15 cellular contexts compared by ENCODE assay signal in genomic region chr4:3250956-3251690, GRCh38. TPM values are rescaled to one million over a fixed set of nuclear protein-coding genes. Genes with fewer than 3 reads are reported as not detected.
DNase-seq lines count a peak whose midpoint lies in the region; ATAC-seq and TF ChIP-seq lines count a peak whose summit lies in the region.
"Had no signal": no experiment of that assay in that cellular context is flagged by ENCODE, and none has a peak within 500 bp of the region (broad histone marks: within the 10 kb centered on the region; RNA-seq: fewer than 3 reads in every experiment).

No MANE protein-coding gene starts in this region.

- 89% methylated on average over 4 of the region's 19 CpGs for whole genome bisulfite sequencing in right lobe of liver (ENCODE audit: insufficient coverage, low coverage, low lambda C conversion rate, missing lambda C conversion rate)

- intact Hi-C loops in right lobe of liver (cut with DNase I): no loop called here

- H3K4me2 ChIP-seq in GM23338: no peak overlapping the region
- H3K4me2 ChIP-seq: neural progenitor cell had no signal

- no peaks in the 10 kb centered on the region; the same call in 2 of the 3 replicates for H3K9me3 Mint-ChIP-seq in GM23338
- no peaks in the 10 kb centered on the region for H3K9me3 Mint-ChIP-seq in activated T-helper 17 cell treated with anti-CD3 and anti-CD28 coated beads, Interleukin-2, amount 50 U/mL, for 72 hours
- H3K9me3 Mint-ChIP-seq: neural progenitor cell had no signal

- H3K27me3 ChIP-seq in GM23338 (ENCODE audit: insufficient read depth) (no peaks in the 10 kb centered on the region), right lobe of liver (no peaks in the 10 kb centered on the region)
- H3K27me3 ChIP-seq: ascending aorta, neural progenitor cell had no signal

- no peak overlapping the region for H3K4me3 Mint-ChIP-seq in GM23338
- H3K4me3 Mint-ChIP-seq in activated T-helper 17 cell treated with anti-CD3 and anti-CD28 coated beads, Interleukin-2, amount 50 U/mL, for 72 hours: no peak overlapping the region
- H3K4me3 Mint-ChIP-seq: neural progenitor cell had no signal

- TF ChIP-seq POLR2A in right lobe of liver (IDR thresholded peaks at IDR 0.05): no peak

- H3K4me3 ChIP-seq in GM23338 (no peak overlapping the region), right lobe of liver (no peak overlapping the region)
- H3K4me3 ChIP-seq: ascending aorta, neural progenitor cell, thoracic aorta had no signal

- TF ChIP-seq CTCF in GM23338 (conservative IDR thresholded peaks at IDR 0.05; ENCODE audit: low read depth in 2 of 2) (no peak), right lobe of liver (IDR thresholded peaks at IDR 0.05) (no peak)

- H3K27me3 Mint-ChIP-seq in GM23338 (ENCODE audit: insufficient read depth, low read depth, poor library complexity): no peaks in the 10 kb centered on the region
- no peaks in the 10 kb centered on the region for H3K27me3 Mint-ChIP-seq in activated T-helper 17 cell treated with anti-CD3 and anti-CD28 coated beads, Interleukin-2, amount 50 U/mL, for 72 hours

- H3K27ac ChIP-seq in GM23338 (ENCODE audit: low read depth) (no peak overlapping the region), right lobe of liver (no peak overlapping the region)
- H3K27ac ChIP-seq: ascending aorta, epithelial cell of prostate, neural progenitor cell, thoracic aorta had no signal

- H3K36me3 ChIP-seq in GM23338 (ENCODE audit: insufficient read depth) (no peaks in the 10 kb centered on the region), right lobe of liver (no peaks in the 10 kb centered on the region)
- H3K36me3 ChIP-seq: neural progenitor cell, thoracic aorta had no signal

- peak; percentile 24 for ATAC-seq in GM23338
- ATAC-seq in activated T-helper 17 cell treated with anti-CD3 and anti-CD28 coated beads, Interleukin-2, amount 50 U/mL, for 72 hours (replicated peaks): peak; percentile 78
- ATAC-seq in right lobe of liver: no peak
- ATAC-seq in HG03565 (IDR thresholded peaks at IDR 0.05; ENCODE audit: unreplicated experiment): no peak
- ATAC-seq in GM21360 (IDR thresholded peaks at IDR 0.05; ENCODE audit: unreplicated experiment): no peak

- 0 out of 2 replicates have a peak overlapping the region, but pooled peaks have one; percentile 52 for H2AFZ ChIP-seq in GM23338
- H2AFZ ChIP-seq: neural progenitor cell had no signal

- H3F3A ChIP-seq in GM23338 (replicated peaks; ENCODE audit: low read depth): no peaks in the 10 kb centered on the region

- no peaks in the 10 kb centered on the region for H3K79me2 ChIP-seq in GM23338 (replicated peaks; ENCODE audit: insufficient read depth)

- H3K4me1 Mint-ChIP-seq in GM23338: peaks cover 6% of the 10 kb centered on the region; the same call in 2 of the 3 replicates
- H3K4me1 Mint-ChIP-seq in activated T-helper 17 cell treated with anti-CD3 and anti-CD28 coated beads, Interleukin-2, amount 50 U/mL, for 72 hours: no peaks in the 10 kb centered on the region

- H4K20me1 ChIP-seq in GM23338 (replicated peaks; ENCODE audit: insufficient read depth): no peaks in the 10 kb centered on the region

- H3K4me1 ChIP-seq in GM23338 (ENCODE audit: insufficient read depth) (no peaks in the 10 kb centered on the region), right lobe of liver (no peaks in the 10 kb centered on the region)
- H3K4me1 ChIP-seq: ascending aorta, neural progenitor cell had no signal

- no peaks in the 10 kb centered on the region for H3K9me3 ChIP-seq in right lobe of liver
- H3K9me3 ChIP-seq: ascending aorta, thoracic aorta had no signal

- DNase-seq in A172 (ENCODE audit: low spot score) (peak; percentile 44), GM23338 (ENCODE audit: low spot score) (peak; percentile 25), right lobe of liver (peak in 2 of 3 donors; percentile 14 to 44), GF-D8 (lab: John Stamatoyannopoulos, UW) (no peak), pons (ENCODE audit: low spot score) (no peak)
- DNase-seq: activated CD4-positive, alpha-beta T cell treated with anti-CD3 and anti-CD28 coated beads, Interleukin-2, amount 50 U/mL, for 48 hours; NCI-H82; SW 1271 had no signal

- H3K9me2 ChIP-seq in GM23338 (ENCODE audit: insufficient read depth): no peaks in the 10 kb centered on the region

- no peak overlapping the region for H3K27ac Mint-ChIP-seq in GM23338
- H3K27ac Mint-ChIP-seq in activated T-helper 17 cell treated with anti-CD3 and anti-CD28 coated beads, Interleukin-2, amount 50 U/mL, for 72 hours: no peak overlapping the region

- H3K36me3 Mint-ChIP-seq in GM23338 (ENCODE audit: low read depth): no peaks in the 10 kb centered on the region; the same call in 2 of the 3 replicates
- H3K36me3 Mint-ChIP-seq in activated T-helper 17 cell treated with anti-CD3 and anti-CD28 coated beads, Interleukin-2, amount 50 U/mL, for 72 hours (ENCODE audit: low read depth): no peaks in the 10 kb centered on the region
- H3K36me3 Mint-ChIP-seq: neural progenitor cell had no signal

TF ChIP-seq in GM23338, 12 proteins besides CTCF, POLR2A, EP300 and RAD21 (continues in another document):
- TF ChIP-seq CREB1 (CRISPR knock-in tag; IDR thresholded peaks at IDR 0.05; ENCODE audit: low read depth) (no peak), ZNF462 (CRISPR knock-in tag; IDR thresholded peaks at IDR 0.05) (no peak), EZH2phosphoT487 (IDR thresholded peaks at IDR 0.05; ENCODE audit: unreplicated experiment) (no peak), NANOG (IDR thresholded peaks at IDR 0.05; ENCODE audit: borderline replicate concordance) (no peak), ZNF331 (CRISPR knock-in tag; IDR thresholded peaks at IDR 0.05; ENCODE audit: low read depth) (no peak)

RNA-seq across cellular contexts. Expression of gene MSANTD1, which starts 2.2 kb away (rescaled TPM):
- 0.55 TPM in 1 of 2 replicates, not detected in the other for total RNA-seq in A172 (2014; rRNA removed; shearing (Covaris generic))
- total RNA-seq in GM23338 (2014; rRNA removed; shearing (Covaris generic)): 1.0 and 1.2 TPM in 2 replicates
- polyA plus RNA-seq in GM23338 (2016; fragmentation: Nextera tagmentation; extraction: Ambion mirVana): 0.29 and 0.31 TPM in 2 replicates
- total RNA-seq in activated T-helper 17 cell treated with anti-CD3 and anti-CD28 coated beads, Interleukin-2, amount 50 U/mL, for 72 hours: 1 to 10 TPM; 1.1 to 1.2 TPM
- under 1 TPM in 5 of 6 experiments, not detected in 1; 0.46 to 0.84 (median 0.64) TPM for total RNA-seq in right lobe of liver
- total RNA-seq: ascending aorta had no signal

RNA-seq across cellular contexts. Expression of gene RGS12, which starts 41.7 kb away (rescaled TPM):
- 12.4 and 16.2 TPM in 2 replicates for total RNA-seq in A172 (2014; rRNA removed; shearing (Covaris generic))
- 13.4 and 19.0 TPM in 2 replicates for total RNA-seq in GM23338 (2014; rRNA removed; shearing (Covaris generic))
- polyA plus RNA-seq in GM23338 (2016; fragmentation: Nextera tagmentation; extraction: Ambion mirVana): 8.0 and 8.2 TPM in 2 replicates
- total RNA-seq in activated T-helper 17 cell treated with anti-CD3 and anti-CD28 coated beads, Interleukin-2, amount 50 U/mL, for 72 hours: 10 to 100 TPM in 1 of 2 donors, 1 to 10 TPM in 1; 9.2 to 10.6 TPM
- total RNA-seq in right lobe of liver: 10 to 100 TPM; 15.0 to 29.6 (median 22.1) TPM

Comparison
In these comparisons a context has a peak if more than half of its experiments do, and no peak if none do; other contexts are left out.
1. DNase-seq: peak in A172 (single experiment), GM23338 (single experiment) and right lobe of liver (2 of 3); none in GF-D8 (single experiment) and pons (single experiment).
2. ATAC-seq: peak in GM23338 (single experiment) and activated T-helper 17 cell treated with anti-CD3 and anti-CD28 coated beads, Interleukin-2, amount 50 U/mL, for 72 hours (single experiment); none in right lobe of liver (0 of 4), HG03565 (single experiment) and GM21360 (single experiment).